30 cellular contexts compared by ENCODE assay signal in the genomic region with DNA sequence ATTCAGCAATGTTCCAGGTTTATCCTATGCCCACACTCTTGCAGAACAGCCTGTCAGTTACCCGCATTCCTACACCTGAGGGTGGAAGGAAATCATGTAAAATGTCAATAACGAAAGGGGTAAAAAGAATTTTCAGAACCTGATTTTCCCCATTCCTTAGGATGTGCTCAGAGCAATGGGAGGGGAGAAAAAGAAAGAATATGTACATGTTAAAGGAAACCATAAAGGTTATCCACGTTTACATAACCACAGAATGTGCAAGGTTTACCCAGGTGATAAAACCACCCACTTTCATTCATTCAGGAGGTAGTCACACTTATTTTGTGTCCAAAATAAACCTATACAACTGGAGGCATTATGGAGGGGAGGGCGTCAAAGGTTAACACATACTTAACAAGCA.
DNase-seq lines count a peak whose midpoint lies in the region; ATAC-seq and TF ChIP-seq lines count a peak whose summit lies in the region.
"Had no signal": no experiment of that assay in that cellular context is flagged by ENCODE, and none has a peak within 500 bp of the region (broad histone marks: within the 10 kb centered on the region; RNA-seq: fewer than 3 reads in every experiment).

No MANE protein-coding gene starts in this region.

- H4K20me1 ChIP-seq in Loucy (ENCODE audit: insufficient read depth, low read length, poor library complexity, severe bottlenecking) (no peaks in the 10 kb centered on the region), mammary epithelial cell (ENCODE audit: insufficient read depth, low read length) (no peaks in the 10 kb centered on the region), smooth muscle cell (ENCODE audit: low read depth) (no peaks in the 10 kb centered on the region)

- peaks cover 2% of the 10 kb centered on the region for H3K36me3 Mint-ChIP-seq in Calu3 (ENCODE audit: insufficient read depth, unreplicated experiment)
- H3K36me3 Mint-ChIP-seq: memory B cell; neural progenitor cell; stimulated activated naive B cell treated with anti-CD40 and anti-IgM and Interleukin-4, amounts not matched to agents 10 μg/mL and 1 μg/mL and 100 μg/mL, for 72 hours had no signal

- DNase-seq in Calu3 (peak; percentile 30), mammary epithelial cell (peak; percentile 87), lung (ENCODE audit: low spot score) (no peak), left ventricle myocardium inferior (no peak), smooth muscle cell (lab: John Stamatoyannopoulos, UW; ENCODE audit: unreplicated experiment) (no peak)
- no peak for DNase-seq in stimulated activated CD4-positive, alpha-beta T cell treated with anti-CD3 and anti-CD28 coated beads, Interleukin-4, amount 100 ng/mL, for 1 hour
- DNase-seq: activated CD4-positive, alpha-beta T cell treated with anti-CD3 and anti-CD28 coated beads, Interleukin-2, amount 50 U/mL, for 48 hours; activated CD4-positive, CD25-positive, alpha-beta regulatory T cell treated with anti-CD3 and anti-CD28 coated beads, Interleukin-2, amount 50 U/mL, for 72 hours; activated naive CD4-positive, alpha-beta T cell; activated naive CD8-positive, alpha-beta T cell treated with anti-CD3 and anti-CD28 coated beads, Interleukin-2, amount 50 U/mL, for 24 hours; activated T-cell treated with anti-CD3 and anti-CD28 coated beads, Interleukin-2, amount 50 U/mL, for 72 hours; CD4-positive, alpha-beta T cell; EL; foreskin fibroblast; heart right ventricle; NCI-H1436 treated with DMSO at 0.1 percent for 48 hours; NCI-H2107; NCI-H446; pancreas; retina; stimulated activated naive B cell treated with anti-CD40 and anti-IgM and Interleukin-4, amounts not matched to agents 10 μg/mL and 1 μg/mL and 100 μg/mL, for 72 hours; substantia nigra; upper lobe of left lung had no signal

- no TSS peak for BruUV-seq in Calu3 (replicated peaks; lab: Mats Ljungman, UMichigan)
- BruUV-seq in mammary epithelial cell (replicated peaks; lab: Mats Ljungman, UMichigan), result no TSS peak

- H3K4me1 ChIP-seq in Loucy (ENCODE audit: insufficient read depth, low read length, poor library complexity, severe bottlenecking) (peaks cover 18% of the 10 kb centered on the region), mammary epithelial cell (ENCODE audit: insufficient read depth, low read length) (peaks cover 38% of the 10 kb centered on the region), lung (ENCODE audit: control insufficient read depth in 2 of 2, insufficient read depth in 2 of 2, low read length in 2 of 2) (no peaks in the 10 kb centered on the region), left ventricle myocardium inferior (no peaks in the 10 kb centered on the region), smooth muscle cell (ENCODE audit: low read depth) (no peaks in the 10 kb centered on the region)
- H3K4me1 ChIP-seq: esophagus muscularis mucosa, heart right ventricle, pancreas, upper lobe of left lung had no signal

- peak overlapping the region; percentile 42 for H3K4me2 ChIP-seq in Loucy (ENCODE audit: low read depth, low read length, poor library complexity, severe bottlenecking)
- peak overlapping the region; percentile 55 for H3K4me2 ChIP-seq in mammary epithelial cell (ENCODE audit: insufficient read depth, low read depth, low read length)
- no peak overlapping the region for H3K4me2 ChIP-seq in smooth muscle cell
- H3K4me2 ChIP-seq: neural progenitor cell had no signal

- H3K27me3 ChIP-seq in Loucy (ENCODE audit: insufficient read depth, low read length, poor library complexity, severe bottlenecking) (no peaks in the 10 kb centered on the region), mammary epithelial cell (ENCODE audit: insufficient read depth, low read length) (no peaks in the 10 kb centered on the region), lung (ENCODE audit: control insufficient read depth, insufficient read depth) (no peaks in the 10 kb centered on the region), left ventricle myocardium inferior (ENCODE audit: low read depth) (no peaks in the 10 kb centered on the region), smooth muscle cell (ENCODE audit: low read depth) (no peaks in the 10 kb centered on the region)
- H3K27me3 ChIP-seq: esophagus muscularis mucosa, neural progenitor cell, upper lobe of left lung had no signal

- dilution Hi-C loops in mammary epithelial cell (cut with HindIII; ENCODE audit: low sequenced_read_pairs), result no loop called here

- 2% methylated on average over 4 of the region's 4 CpGs for WGBS in mammary epithelial cell (ENCODE audit: low coverage, missing lambda C conversion rate)
- 45 to 64% methylated on average over 4 of the region's 4 CpGs for WGBS in lung, 2 donors
- WGBS in smooth muscle cell (ENCODE audit: low lambda C conversion rate), result 37% methylated on average over 4 of the region's 4 CpGs

- H3K27me3 Mint-ChIP-seq in Calu3 (ENCODE audit: unreplicated experiment), result no peaks in the 10 kb centered on the region
- H3K27me3 Mint-ChIP-seq: activated naive CD8-positive, alpha-beta T cell treated with anti-CD3 and anti-CD28 coated beads, Interleukin-2, amount 50 U/mL, for 24 hours; CD4-positive, alpha-beta T cell; dendritic cell treated with granulocyte-macrophage colony-stimulating factor and Interleukin-4, amounts not matched to agents 40 ng/mL and 50 ng/mL, for 4 days; stimulated activated naive B cell treated with anti-CD40 and anti-IgM and Interleukin-4, amounts not matched to agents 10 μg/mL and 1 μg/mL and 100 μg/mL, for 72 hours had no signal

- H3K4me3 Mint-ChIP-seq in Calu3 (ENCODE audit: low read depth, unreplicated experiment), result no peak overlapping the region
- H3K4me3 Mint-ChIP-seq: activated naive CD8-positive, alpha-beta T cell treated with anti-CD3 and anti-CD28 coated beads, Interleukin-2, amount 50 U/mL, for 24 hours; activated T-cell treated with anti-CD3 and anti-CD28 coated beads, Interleukin-2, amount 50 U/mL, for 72 hours; CD4-positive, alpha-beta T cell; dendritic cell treated with granulocyte-macrophage colony-stimulating factor and Interleukin-4, amounts not matched to agents 40 ng/mL and 50 ng/mL, for 4 days; memory B cell; neural progenitor cell; stimulated activated naive B cell treated with anti-CD40 and anti-IgM and Interleukin-4, amounts not matched to agents 10 μg/mL and 1 μg/mL and 100 μg/mL, for 72 hours; T-helper 1 cell treated with Interleukin-12 subunit alpha and Interleukin-12 subunit beta and Interleukin-4 antibody, amounts not matched to agents 30 μg/mL and 1 μg/mL, for 36 hours had no signal

- H3K4me3 ChIP-seq in Loucy (ENCODE audit: low read length, poor library complexity, severe bottlenecking) (no peak overlapping the region), mammary epithelial cell (replicated peaks in 1 of 3; ENCODE audit: insufficient read depth in 1 of 3, low read depth in 2 of 3, low read length in 3 of 3) (no peak overlapping the region), lung (no peak overlapping the region), left ventricle myocardium inferior (no peak overlapping the region), smooth muscle cell (no peak overlapping the region)
- H3K4me3 ChIP-seq: esophagus muscularis mucosa, heart right ventricle, neural progenitor cell, pancreas, upper lobe of left lung had no signal

- H3K79me2 ChIP-seq in Loucy (ENCODE audit: insufficient read depth, low read length), result no peaks in the 10 kb centered on the region
- no peaks in the 10 kb centered on the region for H3K79me2 ChIP-seq in mammary epithelial cell (ENCODE audit: insufficient read depth, low read length)
- H3K79me2 ChIP-seq in smooth muscle cell (ENCODE audit: low read depth), result no peaks in the 10 kb centered on the region

- no peaks in the 10 kb centered on the region for H3K9me2 ChIP-seq in Loucy (replicated peaks; ENCODE audit: low read depth, low read length)

- ATAC-seq in lung (ENCODE audit: insufficient read depth, low FRiP score) (peak; percentile 17), HG03342 (IDR thresholded peaks at IDR 0.05; ENCODE audit: unreplicated experiment) (no peak)
- ATAC-seq: activated naive CD8-positive, alpha-beta T cell treated with anti-CD3 and anti-CD28 coated beads, Interleukin-2, amount 50 U/mL, for 24 hours; activated T-cell treated with anti-CD3 and anti-CD28 coated beads, Interleukin-2, amount 50 U/mL, for 72 hours; heart right ventricle; pancreas; stimulated activated naive B cell treated with anti-CD40 and anti-IgM and Interleukin-4, amounts not matched to agents 10 μg/mL and 1 μg/mL and 100 μg/mL, for 72 hours had no signal

- in situ Hi-C loops in mammary epithelial cell (cut with MboI; ENCODE audit: low sequenced_read_pairs in 2 of 2), result no loop called here

- intact Hi-C loops in Calu3 (cut with micrococcal nuclease; ENCODE audit: unreplicated experiment), result loop anchor here (2.0 to 5.0 kb wide), 2 partner anchors 53 to 115 kb away; no protein-coding TSS in a partner anchor
- intact Hi-C loops in mammary epithelial cell (cut with micrococcal nuclease), result loop anchor here (2.0 to 10.0 kb wide), 5 partner anchors 23 to 385 kb away; no protein-coding TSS in a partner anchor
- intact Hi-C loops in left ventricle myocardium inferior (cut with micrococcal nuclease), result no loop called here

- no peak overlapping the region for H3K9ac ChIP-seq in Loucy (ENCODE audit: low read depth, low read length, poor library complexity, severe bottlenecking)
- H3K9ac ChIP-seq in mammary epithelial cell (ENCODE audit: insufficient read depth, low read length), result no peak overlapping the region
- no peak overlapping the region for H3K9ac ChIP-seq in smooth muscle cell (ENCODE audit: low read depth)
- H3K9ac ChIP-seq: neural progenitor cell had no signal

- H2AFZ ChIP-seq in Loucy (ENCODE audit: low read length), result no peak overlapping the region
- H2AFZ ChIP-seq in mammary epithelial cell (ENCODE audit: low read depth, low read length), result no peak overlapping the region
- no peak overlapping the region for H2AFZ ChIP-seq in smooth muscle cell (ENCODE audit: low read depth)
- H2AFZ ChIP-seq: neural progenitor cell had no signal

- peak overlapping the region; percentile 54 for H3K27ac Mint-ChIP-seq in Calu3 (ENCODE audit: unreplicated experiment)
- H3K27ac Mint-ChIP-seq: activated naive CD8-positive, alpha-beta T cell treated with anti-CD3 and anti-CD28 coated beads, Interleukin-2, amount 50 U/mL, for 24 hours; activated T-cell treated with anti-CD3 and anti-CD28 coated beads, Interleukin-2, amount 50 U/mL, for 72 hours; CD4-positive, alpha-beta T cell; dendritic cell treated with granulocyte-macrophage colony-stimulating factor and Interleukin-4, amounts not matched to agents 40 ng/mL and 50 ng/mL, for 4 days; memory B cell; neural progenitor cell; stimulated activated naive B cell treated with anti-CD40 and anti-IgM and Interleukin-4, amounts not matched to agents 10 μg/mL and 1 μg/mL and 100 μg/mL, for 72 hours; T-helper 1 cell treated with Interleukin-12 subunit alpha and Interleukin-12 subunit beta and Interleukin-4 antibody, amounts not matched to agents 30 μg/mL and 1 μg/mL, for 36 hours had no signal

- no peaks in the 10 kb centered on the region for H3K9me3 Mint-ChIP-seq in Calu3 (ENCODE audit: low read depth, unreplicated experiment)
- H3K9me3 Mint-ChIP-seq: activated naive CD8-positive, alpha-beta T cell treated with anti-CD3 and anti-CD28 coated beads, Interleukin-2, amount 50 U/mL, for 24 hours; activated T-cell treated with anti-CD3 and anti-CD28 coated beads, Interleukin-2, amount 50 U/mL, for 72 hours; CD4-positive, alpha-beta T cell; dendritic cell treated with granulocyte-macrophage colony-stimulating factor and Interleukin-4, amounts not matched to agents 40 ng/mL and 50 ng/mL, for 4 days; stimulated activated naive B cell treated with anti-CD40 and anti-IgM and Interleukin-4, amounts not matched to agents 10 μg/mL and 1 μg/mL and 100 μg/mL, for 72 hours; T-helper 1 cell treated with Interleukin-12 subunit alpha and Interleukin-12 subunit beta and Interleukin-4 antibody, amounts not matched to agents 30 μg/mL and 1 μg/mL, for 36 hours had no signal

- no peaks in the 10 kb centered on the region for H3F3A ChIP-seq in Loucy (ENCODE audit: low read depth)
- no peaks in the 10 kb centered on the region for H3F3A ChIP-seq in smooth muscle cell (ENCODE audit: low read depth)

- TF ChIP-seq CTCF in Calu3 (IDR thresholded peaks at IDR 0.05; ENCODE audit: unreplicated experiment), result no peak
- TF ChIP-seq CTCF in Loucy (conservative IDR thresholded peaks at IDR 0.05; ENCODE audit: low read length), result no peak
- no peak for TF ChIP-seq CTCF in mammary epithelial cell (conservative IDR thresholded peaks at IDR 0.05 in 1 of 2, IDR thresholded peaks at IDR 0.05 in 1 of 2; ENCODE audit: extremely low read depth in 1 of 2, insufficient read depth in 1 of 2, low read depth in 1 of 2, low read length in 2 of 2)
- no peak for TF ChIP-seq CTCF in lung (IDR thresholded peaks at IDR 0.05; ENCODE audit: control extremely low read depth, extremely low read depth)
- TF ChIP-seq CTCF in left ventricle myocardium inferior (IDR thresholded peaks at IDR 0.05; ENCODE audit: borderline replicate concordance), result no peak
- no peak for TF ChIP-seq CTCF in smooth muscle cell (IDR thresholded peaks at IDR 0.05; ENCODE audit: borderline replicate concordance, insufficient read depth, poor library complexity, severe bottlenecking)

- peaks cover 41% of the 10 kb centered on the region for H3K4me1 Mint-ChIP-seq in Calu3 (ENCODE audit: low read depth, unreplicated experiment)
- H3K4me1 Mint-ChIP-seq: memory B cell; stimulated activated naive B cell treated with anti-CD40 and anti-IgM and Interleukin-4, amounts not matched to agents 10 μg/mL and 1 μg/mL and 100 μg/mL, for 72 hours had no signal

- H3K36me3 ChIP-seq in Loucy (ENCODE audit: insufficient read depth, low read length), result no peaks in the 10 kb centered on the region
- H3K36me3 ChIP-seq in mammary epithelial cell (ENCODE audit: insufficient read depth, low read length), result no peaks in the 10 kb centered on the region
- no peaks in the 10 kb centered on the region for H3K36me3 ChIP-seq in lung (ENCODE audit: control insufficient read depth in 2 of 2, insufficient read depth in 2 of 2, low read length in 2 of 2)
- no peaks in the 10 kb centered on the region for H3K36me3 ChIP-seq in left ventricle myocardium inferior
- no peaks in the 10 kb centered on the region for H3K36me3 ChIP-seq in smooth muscle cell (ENCODE audit: low read depth)
- H3K36me3 ChIP-seq: esophagus muscularis mucosa, heart right ventricle, neural progenitor cell, pancreas, upper lobe of left lung had no signal

- peak overlapping the region; percentile 50 for H3K27ac ChIP-seq in mammary epithelial cell (ENCODE audit: insufficient read depth, low read depth, low read length)
- H3K27ac ChIP-seq in lung (ENCODE audit: low read depth in 1 of 2, low read length in 1 of 2), result no peak overlapping the region
- H3K27ac ChIP-seq in left ventricle myocardium inferior (replicated peaks), result no peak overlapping the region
- no peak overlapping the region for H3K27ac ChIP-seq in smooth muscle cell (ENCODE audit: low read depth)
- H3K27ac ChIP-seq: esophagus muscularis mucosa, heart right ventricle, neural progenitor cell, pancreas, upper lobe of left lung had no signal

- CTCF ChIA-PET in Calu3 (lab: Charles Lee) (interaction anchor here (0.8 kb wide), 1 partner anchor 46 kb away, joined by 4 read pairs; no protein-coding TSS in a partner anchor), mammary epithelial cell (lab: Charles Lee; ENCODE audit: low non-redundant PET) (no interaction called here)

- H3K9me3 ChIP-seq in Loucy (ENCODE audit: insufficient read depth, low read depth, low read length), result no peaks in the 10 kb centered on the region
- H3K9me3 ChIP-seq in mammary epithelial cell (replicated peaks; ENCODE audit: insufficient read depth, low read length), result no peaks in the 10 kb centered on the region
- no peaks in the 10 kb centered on the region for H3K9me3 ChIP-seq in lung (ENCODE audit: control insufficient read depth in 2 of 2, insufficient read depth in 1 of 2, low read length in 1 of 2)
- no peaks in the 10 kb centered on the region for H3K9me3 ChIP-seq in left ventricle myocardium inferior (replicated peaks)
- no peaks in the 10 kb centered on the region for H3K9me3 ChIP-seq in smooth muscle cell (replicated peaks; ENCODE audit: low read depth)
- H3K9me3 ChIP-seq: esophagus muscularis mucosa, heart right ventricle, pancreas, upper lobe of left lung had no signal

Comparison
In these comparisons a context has a peak if more than half of its experiments do, and no peak if none do; other contexts are left out.
1. DNase-seq: peak in Calu3 (single experiment) and mammary epithelial cell (single experiment); none in lung (single experiment), stimulated activated CD4-positive, alpha-beta T cell treated with anti-CD3 and anti-CD28 coated beads, Interleukin-4, amount 100 ng/mL, for 1 hour (single experiment), left ventricle myocardium inferior (single experiment) and smooth muscle cell (single experiment).